27 cellular contexts compared by ENCODE assay signal in genomic region chr1:246332078-246332477, GRCh38.
DNase-seq lines count a peak whose midpoint lies in the region; ATAC-seq and TF ChIP-seq lines count a peak whose summit lies in the region.
"Had no signal": no experiment of that assay in that cellular context is flagged by ENCODE, and none has a peak within 500 bp of the region (broad histone marks: within the 10 kb centered on the region; RNA-seq: fewer than 3 reads in every experiment).

No MANE protein-coding gene starts in this region.

- H3K36me3 Mint-ChIP-seq in activated naive CD4-positive, alpha-beta T cell treated with anti-CD3 and anti-CD28 coated beads for 36 hours (ENCODE audit: low read depth) = peaks cover 61% of the 10 kb centered on the region
- peaks cover 50% of the 10 kb centered on the region for H3K36me3 Mint-ChIP-seq in activated naive CD8-positive, alpha-beta T cell
- H3K36me3 Mint-ChIP-seq in stimulated activated effector memory CD8-positive, alpha-beta T cell treated with anti-CD3 and anti-CD28 coated beads, Interleukin-12 subunit alpha, Interleukin-12 subunit beta, amount 100 ng/mL, for 72 hours = peaks cover 41% of the 10 kb centered on the region

- H3K4me3 ChIP-seq in OCI-LY3 (ENCODE audit: low read length) (no peak overlapping the region; the same call in 1 of the 2 replicates), mammary epithelial cell (replicated peaks in 1 of 3; ENCODE audit: insufficient read depth in 1 of 3, low read depth in 2 of 3, low read length in 3 of 3) (no peak overlapping the region), stomach (no peak overlapping the region)
- H3K4me3 ChIP-seq: BLaER1, breast epithelium, colonic mucosa, lung, MG63, neural progenitor cell, right atrium auricular region, uterus had no signal

- H3K4me2 ChIP-seq in OCI-LY3 (ENCODE audit: low read length) (peak overlapping the region; percentile 48), mammary epithelial cell (ENCODE audit: insufficient read depth, low read depth, low read length) (no peak overlapping the region)
- H3K4me2 ChIP-seq: BLaER1, neural progenitor cell had no signal

- TF ChIP-seq EP300 in stomach (IDR thresholded peaks at IDR 0.05) = no peak

- intact Hi-C loops in activated naive CD4-positive, alpha-beta T cell treated with anti-CD3 and anti-CD28 coated beads for 36 hours (cut with micrococcal nuclease) = loop anchor here (2.0 to 10.0 kb wide), 8 partner anchors 215 to 1735 kb away; partner anchors contain the start of genes CNST, COX20, DESI2 and KIF26B
- intact Hi-C loops in mammary epithelial cell (cut with micrococcal nuclease) (no loop called here), stomach (cut with DNase I; ENCODE audit: low total_unique reads) (no loop called here)

- peak overlapping the region; percentile 51 for H3K27ac Mint-ChIP-seq in activated naive CD4-positive, alpha-beta T cell treated with anti-CD3 and anti-CD28 coated beads for 36 hours
- peak overlapping the region; percentile 64 for H3K27ac Mint-ChIP-seq in activated naive CD8-positive, alpha-beta T cell
- peak overlapping the region; percentile 32 for H3K27ac Mint-ChIP-seq in stimulated activated effector memory CD8-positive, alpha-beta T cell treated with anti-CD3 and anti-CD28 coated beads, Interleukin-12 subunit alpha, Interleukin-12 subunit beta, amount 100 ng/mL, for 72 hours
- H3K27ac Mint-ChIP-seq: neural progenitor cell had no signal

- H4K20me1 ChIP-seq in OCI-LY3 (ENCODE audit: insufficient read depth, low read length) (no peaks in the 10 kb centered on the region), mammary epithelial cell (ENCODE audit: insufficient read depth, low read length) (no peaks in the 10 kb centered on the region)
- H4K20me1 ChIP-seq: BLaER1 had no signal

- H3K9ac ChIP-seq in OCI-LY3 (ENCODE audit: low read length) (peak overlapping the region; percentile 20; the same call in 1 of the 2 replicates), mammary epithelial cell (ENCODE audit: insufficient read depth, low read length) (no peak overlapping the region)
- H3K9ac ChIP-seq: BLaER1, neural progenitor cell, parathyroid adenoma had no signal

- no peak for TF ChIP-seq POLR2A in stomach (IDR thresholded peaks at IDR 0.05)

- CTCF ChIA-PET in activated naive CD4-positive, alpha-beta T cell treated with anti-CD3 and anti-CD28 coated beads for 36 hours (lab: Charles Lee) = no interaction called here
- CTCF ChIA-PET in mammary epithelial cell (lab: Charles Lee; ENCODE audit: low non-redundant PET) = no interaction called here

- DNase-seq in activated naive CD4-positive, alpha-beta T cell treated with anti-CD3 and anti-CD28 coated beads for 36 hours = peak; percentile 33
- DNase-seq in activated naive CD4-positive, alpha-beta T cell treated with anti-CD3 and anti-CD28 coated beads, Interleukin-2, amount 50 U/mL, for 16 hours = no peak
- no peak for DNase-seq in stimulated activated effector memory CD8-positive, alpha-beta T cell treated with anti-CD3 and anti-CD28 coated beads, Interleukin-12 subunit alpha, Interleukin-12 subunit beta, amount 100 ng/mL, for 72 hours (ENCODE audit: low spot score in 2 of 2)
- DNase-seq in NCI-H1105 treated with DMSO at 0.1 percent for 48 hours (lab: John Stamatoyannopoulos, UW) = no peak
- DNase-seq in mammary epithelial cell = no peak
- DNase-seq in stomach = no peak
- DNase-seq: activated effector memory CD4-positive, alpha-beta T cell treated with Interleukin-2 at 50 U/mL for 16 hours; colonic mucosa; DMS79 treated with DMSO at 0.1 percent for 48 hours; effector CD8-positive, alpha-beta T cell; HCEC 1CT; KBM-7; kidney glomerular epithelial cell; MG63; NCI-H2029; NCI-H69; SW 1271; uterus had no signal

- H3K27ac ChIP-seq in OCI-LY3 (ENCODE audit: low read length) (peak overlapping the region; percentile 87), mammary epithelial cell (ENCODE audit: insufficient read depth, low read depth, low read length) (no peak overlapping the region), stomach (no peak overlapping the region)
- H3K27ac ChIP-seq: BLaER1, breast epithelium, colonic mucosa, epithelial cell of prostate, neural progenitor cell, parathyroid adenoma, right atrium auricular region, uterus had no signal

- H3K9me3 ChIP-seq in OCI-LY3 (ENCODE audit: insufficient read depth, low read length) (peaks cover 5% of the 10 kb centered on the region; the same call in 1 of the 2 replicates), mammary epithelial cell (replicated peaks; ENCODE audit: insufficient read depth, low read length) (no peaks in the 10 kb centered on the region), stomach (no peaks in the 10 kb centered on the region)
- H3K9me3 ChIP-seq: breast epithelium, colonic mucosa, MG63, uterus had no signal

- peaks cover 25% of the 10 kb centered on the region for H3K36me3 ChIP-seq in OCI-LY3 (replicated peaks; ENCODE audit: low read depth, low read length)
- H3K36me3 ChIP-seq in mammary epithelial cell (ENCODE audit: insufficient read depth, low read length) = no peaks in the 10 kb centered on the region
- peaks cover 0 to 6% (median 2%) of the 10 kb centered on the region in 4 donors for H3K36me3 ChIP-seq in stomach
- H3K36me3 ChIP-seq: breast epithelium, colonic mucosa, MG63, neural progenitor cell, right atrium auricular region, uterus had no signal

- dilution Hi-C loops in mammary epithelial cell (cut with HindIII; ENCODE audit: low sequenced_read_pairs) = no loop called here

- ATAC-seq in stimulated activated effector memory CD8-positive, alpha-beta T cell treated with anti-CD3 and anti-CD28 coated beads, Interleukin-12 subunit alpha, Interleukin-12 subunit beta, amount 100 ng/mL, for 72 hours = peak; percentile 67

- peaks cover 11% of the 10 kb centered on the region for H3K9me3 Mint-ChIP-seq in activated naive CD4-positive, alpha-beta T cell treated with anti-CD3 and anti-CD28 coated beads for 36 hours
- peaks cover 15% of the 10 kb centered on the region for H3K9me3 Mint-ChIP-seq in activated naive CD8-positive, alpha-beta T cell (ENCODE audit: low read depth)
- peaks cover 3% of the 10 kb centered on the region for H3K9me3 Mint-ChIP-seq in stimulated activated effector memory CD8-positive, alpha-beta T cell treated with anti-CD3 and anti-CD28 coated beads, Interleukin-12 subunit alpha, Interleukin-12 subunit beta, amount 100 ng/mL, for 72 hours
- H3K9me3 Mint-ChIP-seq: neural progenitor cell had no signal

- TF ChIP-seq CTCF in OCI-LY3 (IDR thresholded peaks at IDR 0.05; ENCODE audit: low read depth, low read length) (no peak), mammary epithelial cell (conservative IDR thresholded peaks at IDR 0.05 in 1 of 2, IDR thresholded peaks at IDR 0.05 in 1 of 2; ENCODE audit: extremely low read depth in 1 of 2, insufficient read depth in 1 of 2, low read depth in 1 of 2, low read length in 2 of 2) (no peak), stomach (IDR thresholded peaks at IDR 0.05) (no peak)

- WGBS in mammary epithelial cell (ENCODE audit: low coverage, missing lambda C conversion rate) = 72% methylated on average over 1 of the region's 1 CpG
- WGBS in stomach, 5 donors = 24 to 60% (median 51%) methylated on average over 1 of the region's 1 CpG

- no peaks in the 10 kb centered on the region for H3K27me3 ChIP-seq in OCI-LY3 (ENCODE audit: low read depth, low read length)
- H3K27me3 ChIP-seq in mammary epithelial cell (ENCODE audit: insufficient read depth, low read length) = no peaks in the 10 kb centered on the region
- H3K27me3 ChIP-seq in stomach = no peaks in the 10 kb centered on the region
- H3K27me3 ChIP-seq: BLaER1, breast epithelium, colonic mucosa, MG63, neural progenitor cell, right atrium auricular region, uterus had no signal

- H3K4me1 ChIP-seq in OCI-LY3 (ENCODE audit: low read length) (peaks cover 48% of the 10 kb centered on the region), mammary epithelial cell (ENCODE audit: insufficient read depth, low read length) (no peaks in the 10 kb centered on the region), stomach (no peaks in the 10 kb centered on the region)
- H3K4me1 ChIP-seq: breast epithelium, colonic mucosa, neural progenitor cell, parathyroid adenoma, right atrium auricular region, uterus had no signal

- H3K4me1 Mint-ChIP-seq in activated naive CD4-positive, alpha-beta T cell treated with anti-CD3 and anti-CD28 coated beads for 36 hours (ENCODE audit: low read depth) = peaks cover 54% of the 10 kb centered on the region
- peaks cover 25% of the 10 kb centered on the region for H3K4me1 Mint-ChIP-seq in activated naive CD8-positive, alpha-beta T cell (ENCODE audit: low read depth)
- peaks cover 22% of the 10 kb centered on the region for H3K4me1 Mint-ChIP-seq in stimulated activated effector memory CD8-positive, alpha-beta T cell treated with anti-CD3 and anti-CD28 coated beads, Interleukin-12 subunit alpha, Interleukin-12 subunit beta, amount 100 ng/mL, for 72 hours
- H3K4me1 Mint-ChIP-seq: neural progenitor cell had no signal

- H2AFZ ChIP-seq in OCI-LY3 (ENCODE audit: low read depth, low read length) = no peak overlapping the region
- H2AFZ ChIP-seq in mammary epithelial cell (ENCODE audit: low read depth, low read length) = no peak overlapping the region
- H2AFZ ChIP-seq: neural progenitor cell, parathyroid adenoma had no signal

- no TSS peak for BruUV-seq in mammary epithelial cell (replicated peaks; lab: Mats Ljungman, UMichigan)

- H3K27me3 Mint-ChIP-seq in activated naive CD4-positive, alpha-beta T cell treated with anti-CD3 and anti-CD28 coated beads for 36 hours (ENCODE audit: low read depth) = no peaks in the 10 kb centered on the region
- H3K27me3 Mint-ChIP-seq in activated naive CD8-positive, alpha-beta T cell = no peaks in the 10 kb centered on the region

- no peaks in the 10 kb centered on the region; the same call in 1 of the 2 replicates for H3K79me2 ChIP-seq in OCI-LY3 (ENCODE audit: low read length)
- H3K79me2 ChIP-seq in mammary epithelial cell (ENCODE audit: insufficient read depth, low read length) = no peaks in the 10 kb centered on the region
- H3K79me2 ChIP-seq: parathyroid adenoma had no signal

- H3K4me3 Mint-ChIP-seq in activated naive CD4-positive, alpha-beta T cell treated with anti-CD3 and anti-CD28 coated beads for 36 hours = no peak overlapping the region
- H3K4me3 Mint-ChIP-seq in activated naive CD8-positive, alpha-beta T cell = peak overlapping the region; percentile 60
- H3K4me3 Mint-ChIP-seq in stimulated activated effector memory CD8-positive, alpha-beta T cell treated with anti-CD3 and anti-CD28 coated beads, Interleukin-12 subunit alpha, Interleukin-12 subunit beta, amount 100 ng/mL, for 72 hours = no peak overlapping the region
- H3K4me3 Mint-ChIP-seq: neural progenitor cell had no signal

- in situ Hi-C loops in mammary epithelial cell (cut with MboI; ENCODE audit: low sequenced_read_pairs in 2 of 2) = no loop called here
